In genomic region chr6:21708181-21708580, GRCh38 we compare ENCODE assay signal across 21 cellular contexts.
A peak's percentile ranks its signal among the peaks of the same experiment; 100 is the strongest.
DNase-seq lines count a peak whose midpoint lies in the region; ATAC-seq and TF ChIP-seq lines count a peak whose summit lies in the region.
"Had no signal": no experiment of that assay in that cellular context is flagged by ENCODE, and none has a peak within 500 bp of the region (broad histone marks: within the 10 kb centered on the region; RNA-seq: fewer than 3 reads in every experiment).

No MANE protein-coding gene starts in this region.

- H3K27me3 ChIP-seq in BLaER1 treated with 17β-estradiol and CSF1 and Interleukin-3, amounts not matched to agents 10 nM and 100 nM, result no peaks in the 10 kb centered on the region

- ATAC-seq in GM21529 (IDR thresholded peaks at IDR 0.05; ENCODE audit: unreplicated experiment), result no peak
- ATAC-seq in HG03280 (IDR thresholded peaks at IDR 0.05; ENCODE audit: unreplicated experiment), result no peak
- ATAC-seq: HCT116, K562 had no signal

- no peak for DNase-seq in OCI-LY7 (ENCODE audit: low spot score)
- DNase-seq in dermis blood vessel endothelial cell, result peak; percentile 8
- no peak for DNase-seq in mesothelial cell of epicardium (ENCODE audit: low spot score in 2 of 2, unreplicated experiment in 2 of 2)
- no peak for DNase-seq in occipital lobe (lab: John Stamatoyannopoulos, UW)
- no peak for DNase-seq in HuH-7.5 (ENCODE audit: low spot score)
- DNase-seq: 8988T; C1 segment of cervical spinal cord; CD4-positive, CD25-positive, alpha-beta regulatory T cell; CD8-positive, alpha-beta memory T cell; COR-L47; DMS 273 treated with DMSO at 0.1 percent for 48 hours; DMS53; DND-41; EL; HFFc6 had no signal

- peaks cover 36% of the 10 kb centered on the region for H3K4me1 Mint-ChIP-seq in mesothelial cell of epicardium
- H3K4me1 Mint-ChIP-seq: CD4-positive, CD25-positive, alpha-beta regulatory T cell; CD8-positive, alpha-beta memory T cell had no signal

- H3K27ac Mint-ChIP-seq in mesothelial cell of epicardium, result peak overlapping the region; percentile 34
- H3K27ac Mint-ChIP-seq: CD4-positive, CD25-positive, alpha-beta regulatory T cell; CD8-positive, alpha-beta memory T cell; HFFc6 had no signal

- H3K4me3 Mint-ChIP-seq in mesothelial cell of epicardium, result no peak overlapping the region
- H3K4me3 Mint-ChIP-seq: CD4-positive, CD25-positive, alpha-beta regulatory T cell; CD8-positive, alpha-beta memory T cell; HFFc6 had no signal

- H3K4me1 ChIP-seq in BLaER1 treated with 17β-estradiol and CSF1 and Interleukin-3, amounts not matched to agents 10 nM and 100 nM, result peaks cover 0 to 28% (median 19%) of the 10 kb centered on the region in 10 experiments; a peak in 13 of 20 replicates
- H3K4me1 ChIP-seq in OCI-LY7 (ENCODE audit: insufficient read depth, low read length, poor library complexity, severe bottlenecking), result peaks cover 4% of the 10 kb centered on the region

- no peaks in the 10 kb centered on the region for H3K36me3 ChIP-seq in BLaER1 treated with 17β-estradiol and CSF1 and Interleukin-3, amounts not matched to agents 10 nM and 100 nM
- no peaks in the 10 kb centered on the region for H3K36me3 ChIP-seq in OCI-LY7 (ENCODE audit: insufficient read depth, low read length)

- TF ChIP-seq CTCF in OCI-LY7 (conservative IDR thresholded peaks at IDR 0.05; ENCODE audit: low read length), result no peak
- TF ChIP-seq CTCF in mesothelial cell of epicardium (IDR thresholded peaks at IDR 0.05; ENCODE audit: unreplicated experiment), result no peak

- H2AFZ ChIP-seq in OCI-LY7 (ENCODE audit: low read length), result 0 out of 2 replicates have a peak overlapping the region, but pooled peaks have one; percentile 26

- no peaks in the 10 kb centered on the region for H3K9me2 ChIP-seq in OCI-LY7 (ENCODE audit: insufficient read depth, low read length)

- intact Hi-C loops in OCI-LY7 (cut with micrococcal nuclease; ENCODE audit: unreplicated experiment), result no loop called here

- H4K20me1 ChIP-seq in BLaER1 treated with 17β-estradiol and CSF1 and Interleukin-3, amounts not matched to agents 10 nM and 100 nM, result no peaks in the 10 kb centered on the region
- H4K20me1 ChIP-seq in OCI-LY7 (ENCODE audit: insufficient read depth, low read length), result no peaks in the 10 kb centered on the region

- no peaks in the 10 kb centered on the region for H3K79me2 ChIP-seq in OCI-LY7 (ENCODE audit: insufficient read depth, low read depth, low read length)

- CTCF ChIA-PET in OCI-LY7 (lab: Charles Lee; ENCODE audit: unreplicated experiment), result no interaction called here

- no peak overlapping the region for H3K9ac ChIP-seq in BLaER1 treated with 17β-estradiol and CSF1 and Interleukin-3, amounts not matched to agents 10 nM and 100 nM

- no peak overlapping the region for H3K4me3 ChIP-seq in BLaER1 treated with 17β-estradiol and CSF1 and Interleukin-3, amounts not matched to agents 10 nM and 100 nM
- H3K4me3 ChIP-seq in OCI-LY7 (ENCODE audit: low read depth, low read length, poor library complexity, severe bottlenecking), result no peak overlapping the region
- H3K4me3 ChIP-seq: GM12878, K562 had no signal

- H3K36me3 Mint-ChIP-seq in mesothelial cell of epicardium, result peaks cover 15% of the 10 kb centered on the region
- H3K36me3 Mint-ChIP-seq: CD4-positive, CD25-positive, alpha-beta regulatory T cell; CD8-positive, alpha-beta memory T cell had no signal

- peaks cover 0 to 9% (median 0%) of the 10 kb centered on the region in 11 experiments; a peak in 2 of 22 replicates for H3K9me3 ChIP-seq in BLaER1 treated with 17β-estradiol and CSF1 and Interleukin-3, amounts not matched to agents 10 nM and 100 nM (replicated peaks in 1 of 11)
- H3K9me3 ChIP-seq in OCI-LY7 (ENCODE audit: low read length), result no peaks in the 10 kb centered on the region

- POLR2A ChIA-PET in OCI-LY7 (lab: Charles Lee), result interaction anchor here (0.6 kb wide), 2 partner anchors 114 to 682 kb away, joined by 3 read pairs; partner anchors contain the start of gene SOX4

- H3K9me3 Mint-ChIP-seq in mesothelial cell of epicardium, result peaks cover 13% of the 10 kb centered on the region
- H3K9me3 Mint-ChIP-seq: HFFc6 had no signal

- peak overlapping the region in 1 of 11 experiments; percentile 53; a peak in 2 of 22 replicates for H3K27ac ChIP-seq in BLaER1 treated with 17β-estradiol and CSF1 and Interleukin-3, amounts not matched to agents 10 nM and 100 nM
- H3K27ac ChIP-seq in OCI-LY7 (ENCODE audit: low read depth, low read length, poor library complexity, severe bottlenecking), result no peak overlapping the region

- peak overlapping the region in 8 of 11 experiments; percentile 11 to 74 (median 44); a peak in 12 of 22 replicates for H3K4me2 ChIP-seq in BLaER1 treated with 17β-estradiol and CSF1 and Interleukin-3, amounts not matched to agents 10 nM and 100 nM
- H3K4me2 ChIP-seq in OCI-LY7 (ENCODE audit: low read length), result no peak overlapping the region

- H3K27me3 Mint-ChIP-seq in mesothelial cell of epicardium (ENCODE audit: low read depth), result no peaks in the 10 kb centered on the region
- H3K27me3 Mint-ChIP-seq: CD4-positive, CD25-positive, alpha-beta regulatory T cell had no signal

- BruUV-seq in OCI-LY7 (replicated peaks; lab: Mats Ljungman, UMichigan), result no TSS peak
